In genomic region chr1:32541064-32541566, GRCh38 we compare ENCODE assay signal across 19 cellular contexts. TPM values are rescaled to one million over a fixed set of nuclear protein-coding genes. Genes with fewer than 3 reads are reported as not detected.
DNase-seq lines count a peak whose midpoint lies in the region; ATAC-seq and TF ChIP-seq lines count a peak whose summit lies in the region.
"Had no signal": no experiment of that assay in that cellular context is flagged by ENCODE, and none has a peak within 500 bp of the region (broad histone marks: within the 10 kb centered on the region; RNA-seq: fewer than 3 reads in every experiment).

No MANE protein-coding gene starts in this region.

- H3K4me1 ChIP-seq in smooth muscle cell (ENCODE audit: low read depth), result peaks cover 12% of the 10 kb centered on the region
- H3K4me1 ChIP-seq: BE2C, uterus had no signal

- no peak overlapping the region for H3K27ac ChIP-seq in smooth muscle cell (ENCODE audit: low read depth)
- H3K27ac ChIP-seq: colonic mucosa, KMS-11, spleen had no signal

- peak overlapping the region; percentile 83 for H3K4me2 ChIP-seq in smooth muscle cell

- H3K27ac Mint-ChIP-seq in T-helper 2 cell treated with Interferon-gamma antibody and Interleukin-4, amounts not matched to agents 5 μg/mL and 100 μg/mL, for 36 hours, result no peak overlapping the region
- peak overlapping the region in 1 of 2 donors; percentile 15 for H3K27ac Mint-ChIP-seq in T-cell
- peak overlapping the region in 1 of 6 donors; percentile 2 for H3K27ac Mint-ChIP-seq in immature natural killer cell
- H3K27ac Mint-ChIP-seq: activated naive CD4-positive, alpha-beta T cell treated with anti-CD3 and anti-CD28 coated beads for 36 hours had no signal

- no peak overlapping the region for H2AFZ ChIP-seq in smooth muscle cell (ENCODE audit: low read depth)

- CTCF ChIA-PET in T-cell (lab: Charles Lee), result no interaction called here

- peaks cover 6% of the 10 kb centered on the region for H3F3A ChIP-seq in smooth muscle cell (ENCODE audit: low read depth)

- no peak for DNase-seq in T-helper 2 cell treated with Interferon-gamma antibody and Interleukin-4, amounts not matched to agents 5 μg/mL and 100 μg/mL, for 36 hours (ENCODE audit: low spot score)
- DNase-seq in T-helper 2 cell (no peak), T-cell (no peak), immature natural killer cell (no peak), smooth muscle cell (lab: John Stamatoyannopoulos, UW; ENCODE audit: unreplicated experiment) (no peak), activated T-cell treated with anti-CD3 and anti-CD28 coated beads for 4 hours (no peak), EL (no peak), mesenteric fat pad (ENCODE audit: low spot score) (no peak)
- DNase-seq: activated CD4-positive, alpha-beta T cell treated with anti-CD3 and anti-CD28 coated beads, Interleukin-2, amount 50 U/mL, for 48 hours; activated naive CD4-positive, alpha-beta T cell treated with anti-CD3 and anti-CD28 coated beads for 36 hours; BE2C; colonic mucosa; heart right ventricle; NCI-H1048; spleen; stimulated activated CD8-positive, alpha-beta memory T cell treated with anti-CD3 and anti-CD28 coated beads, Interleukin-4, amount 100 ng/mL, for 48 hours; substantia nigra; uterus had no signal

- no peaks in the 10 kb centered on the region for H3K9me3 Mint-ChIP-seq in T-helper 2 cell treated with Interferon-gamma antibody and Interleukin-4, amounts not matched to agents 5 μg/mL and 100 μg/mL, for 36 hours
- H3K9me3 Mint-ChIP-seq in T-cell (no peaks in the 10 kb centered on the region), immature natural killer cell (peaks cover 0 to 2% (median 0%) of the 10 kb centered on the region in 6 donors)
- H3K9me3 Mint-ChIP-seq: activated naive CD4-positive, alpha-beta T cell treated with anti-CD3 and anti-CD28 coated beads for 36 hours had no signal

- TF ChIP-seq CTCF in smooth muscle cell (IDR thresholded peaks at IDR 0.05; ENCODE audit: borderline replicate concordance, insufficient read depth, poor library complexity, severe bottlenecking), result no peak

- peaks cover 33% of the 10 kb centered on the region for H4K20me1 ChIP-seq in smooth muscle cell (ENCODE audit: low read depth)

- no peaks in the 10 kb centered on the region for H3K9me3 ChIP-seq in smooth muscle cell (replicated peaks; ENCODE audit: low read depth)
- H3K9me3 ChIP-seq: BE2C, colonic mucosa, heart right ventricle, spleen, uterus had no signal

- peaks cover 57% of the 10 kb centered on the region for H3K27me3 Mint-ChIP-seq in T-helper 2 cell treated with Interferon-gamma antibody and Interleukin-4, amounts not matched to agents 5 μg/mL and 100 μg/mL, for 36 hours (ENCODE audit: low read depth)
- H3K27me3 Mint-ChIP-seq in T-cell (peaks cover 52 to 59% of the 10 kb centered on the region in 2 donors), immature natural killer cell (ENCODE audit: low read depth in 3 of 3) (peaks cover 11 to 32% (median 22%) of the 10 kb centered on the region in 3 donors)

- no peaks in the 10 kb centered on the region for H3K36me3 Mint-ChIP-seq in T-helper 2 cell treated with Interferon-gamma antibody and Interleukin-4, amounts not matched to agents 5 μg/mL and 100 μg/mL, for 36 hours (ENCODE audit: low read depth)
- H3K36me3 Mint-ChIP-seq in T-cell (no peaks in the 10 kb centered on the region), immature natural killer cell (peaks cover 0 to 6% (median 3%) of the 10 kb centered on the region in 3 donors)

- H3K4me3 ChIP-seq in smooth muscle cell, result no peak overlapping the region
- H3K4me3 ChIP-seq: colonic mucosa had no signal

- H3K4me3 Mint-ChIP-seq in T-helper 2 cell treated with Interferon-gamma antibody and Interleukin-4, amounts not matched to agents 5 μg/mL and 100 μg/mL, for 36 hours, result peak overlapping the region; percentile 25
- H3K4me3 Mint-ChIP-seq in T-cell (peak overlapping the region; percentile 19 to 86 (median 39)), immature natural killer cell (peak overlapping the region; percentile 67 to 94 (median 90))

- H3K4me1 Mint-ChIP-seq in T-helper 2 cell treated with Interferon-gamma antibody and Interleukin-4, amounts not matched to agents 5 μg/mL and 100 μg/mL, for 36 hours (ENCODE audit: low read depth), result peaks cover 10% of the 10 kb centered on the region
- peaks cover 6 to 10% (median 8%) of the 10 kb centered on the region in 3 donors for H3K4me1 Mint-ChIP-seq in T-cell
- H3K4me1 Mint-ChIP-seq in immature natural killer cell, result peaks cover 10 to 13% of the 10 kb centered on the region in 2 donors

- H3K27me3 ChIP-seq in smooth muscle cell (ENCODE audit: low read depth), result no peaks in the 10 kb centered on the region
- H3K27me3 ChIP-seq: BE2C, colonic mucosa, uterus had no signal

- POLR2A ChIA-PET in T-cell (lab: Charles Lee), result no interaction called here

- 96% methylated on average over 2 of the region's 2 CpGs for WGBS in smooth muscle cell (ENCODE audit: low lambda C conversion rate)

- H3K9ac ChIP-seq in smooth muscle cell (ENCODE audit: low read depth), result no peak overlapping the region
- H3K9ac ChIP-seq: KMS-11 had no signal

- peaks cover 50% of the 10 kb centered on the region for H3K79me2 ChIP-seq in smooth muscle cell (ENCODE audit: low read depth)

- no peak for ATAC-seq in T-cell (replicated peaks in 1 of 4)

- no peaks in the 10 kb centered on the region for H3K36me3 ChIP-seq in smooth muscle cell (ENCODE audit: low read depth)
- H3K36me3 ChIP-seq: BE2C, colonic mucosa, heart right ventricle, spleen, uterus had no signal

RNA-seq across cellular contexts. Expression of gene ZBTB8A, which starts 1.9 kb away (rescaled TPM):
- under 1 TPM in 4 of 5 donors, not detected in 1; 0.05 to 0.13 (median 0.11) TPM for total RNA-seq in T-cell
- under 1 TPM in 1 of 3 donors, not detected in 2; 0.39 TPM for polyA plus RNA-seq in immature natural killer cell
- 8.8 and 9.9 TPM in 2 replicates for total RNA-seq in smooth muscle cell
- 4.2 and 5.0 TPM in 2 replicates for polyA plus RNA-seq in smooth muscle cell
- 6.8 TPM for total RNA-seq in mesenteric fat pad

Comparison
In these comparisons a context has a peak if more than half of its experiments do, and no peak if none do; other contexts are left out.
1. H3K4me3 Mint-ChIP-seq: peak in every context shown above with its lines; median percentile 90 in immature natural killer cell; 39 in T-cell; 25 in T-helper 2 cell treated with Interferon-gamma antibody and Interleukin-4, amounts not matched to agents 5 μg/mL and 100 μg/mL, for 36 hours.